In genomic region chrX:13131511-13132137, GRCh38 we compare ENCODE assay signal across 10 cellular contexts.
DNase-seq lines count a peak whose midpoint lies in the region; ATAC-seq and TF ChIP-seq lines count a peak whose summit lies in the region.
"Had no signal": no experiment of that assay in that cellular context is flagged by ENCODE, and none has a peak within 500 bp of the region (broad histone marks: within the 10 kb centered on the region; RNA-seq: fewer than 3 reads in every experiment).

No MANE protein-coding gene starts in this region.

- peaks cover 0 to 6% (median 0%) of the 10 kb centered on the region in 7 donors for H3K9me3 Mint-ChIP-seq in CD4-positive, CD25-positive, alpha-beta regulatory T cell

- H3K36me3 ChIP-seq in CD4-positive, CD25-positive, alpha-beta regulatory T cell (ENCODE audit: control insufficient read depth, insufficient read depth, low read length), result no peaks in the 10 kb centered on the region
- H3K36me3 ChIP-seq in liver (ENCODE audit: control insufficient read depth in 4 of 4, insufficient read depth in 3 of 4, low read depth in 1 of 4, low read length in 3 of 4), result no peaks in the 10 kb centered on the region

- H3K4me1 ChIP-seq in CD4-positive, CD25-positive, alpha-beta regulatory T cell (ENCODE audit: control insufficient read depth, insufficient read depth, low read length, poor library complexity, severe bottlenecking), result peaks cover 4% of the 10 kb centered on the region
- peaks cover under 1 to 15% (median 6%) of the 10 kb centered on the region in 4 donors for H3K4me1 ChIP-seq in liver (ENCODE audit: control insufficient read depth in 4 of 4, insufficient read depth in 4 of 4, low read length in 3 of 4)

- no peak overlapping the region for H3K4me3 ChIP-seq in CD4-positive, CD25-positive, alpha-beta regulatory T cell (ENCODE audit: low read depth, low read length)
- no peak overlapping the region for H3K4me3 ChIP-seq in liver (ENCODE audit: low read depth in 1 of 3, low read length in 3 of 3)

- peak overlapping the region in 1 of 3 donors; percentile 44 for H3K27ac Mint-ChIP-seq in CD4-positive, CD25-positive, alpha-beta regulatory T cell
- H3K27ac Mint-ChIP-seq: progenitor cell of endocrine pancreas had no signal

- TF ChIP-seq CTCF in liver (IDR thresholded peaks at IDR 0.05; ENCODE audit: low read depth, low read length, missing input control), result no peak

- no peak for TF ChIP-seq RAD21 in liver (IDR thresholded peaks at IDR 0.05)

- no peak overlapping the region for H3K9ac ChIP-seq in liver (ENCODE audit: low read depth in 1 of 2, low read length in 2 of 2)

- H3K36me3 Mint-ChIP-seq in CD4-positive, CD25-positive, alpha-beta regulatory T cell, result no peaks in the 10 kb centered on the region

- ATAC-seq in CD4-positive, CD25-positive, alpha-beta regulatory T cell (ENCODE audit: low read depth in 2 of 2), result peak; percentile 39 to 40
- ATAC-seq in HG02852 (IDR thresholded peaks at IDR 0.05; ENCODE audit: unreplicated experiment), result peak; percentile 88

- no peaks in the 10 kb centered on the region for H3K9me3 ChIP-seq in CD4-positive, CD25-positive, alpha-beta regulatory T cell (ENCODE audit: control insufficient read depth in 2 of 2, low read length in 2 of 2)
- no peaks in the 10 kb centered on the region for H3K9me3 ChIP-seq in liver (ENCODE audit: control insufficient read depth in 4 of 4, low read length in 3 of 4)

- H3K27ac ChIP-seq in CD4-positive, CD25-positive, alpha-beta regulatory T cell (ENCODE audit: insufficient read depth, low read length, poor library complexity, severe bottlenecking), result no peak overlapping the region
- H3K27ac ChIP-seq in liver (ENCODE audit: low read depth in 1 of 2, low read length in 2 of 2), result no peak overlapping the region

- no peaks in the 10 kb centered on the region for H3K27me3 Mint-ChIP-seq in CD4-positive, CD25-positive, alpha-beta regulatory T cell
- H3K27me3 Mint-ChIP-seq: progenitor cell of endocrine pancreas had no signal

- peak in 1 of 3 donors; percentile 35 for DNase-seq in CD4-positive, CD25-positive, alpha-beta regulatory T cell
- DNase-seq in SKM-1 treated with dmso at 0.1 percent for 144 hours (lab: John Stamatoyannopoulos, UW; ENCODE audit: unreplicated experiment), result peak; percentile 87
- no peak for DNase-seq in RPMI8226
- no peak for DNase-seq in LoVo (ENCODE audit: low spot score)
- no peak for DNase-seq in NCI-H128 (lab: John Stamatoyannopoulos, UW; ENCODE audit: unreplicated experiment)
- DNase-seq in hepatic stellate cell (ENCODE audit: low spot score), result no peak
- DNase-seq: DMS79 had no signal

- peaks cover 0 to 17% (median 5%) of the 10 kb centered on the region in 4 donors for H3K4me1 Mint-ChIP-seq in CD4-positive, CD25-positive, alpha-beta regulatory T cell

- WGBS in liver, result 85% methylated on average over 3 of the region's 3 CpGs

- no peak overlapping the region for H3K4me3 Mint-ChIP-seq in CD4-positive, CD25-positive, alpha-beta regulatory T cell

- no peaks in the 10 kb centered on the region for H3K27me3 ChIP-seq in CD4-positive, CD25-positive, alpha-beta regulatory T cell (ENCODE audit: control insufficient read depth, insufficient read depth, low read length)
- H3K27me3 ChIP-seq in liver (ENCODE audit: control insufficient read depth in 4 of 4, insufficient read depth in 4 of 4, low read length in 3 of 4), result no peaks in the 10 kb centered on the region

TF ChIP-seq in liver, 16 proteins besides CTCF, POLR2A, EP300 and RAD21:
- no peak for TF ChIP-seq REST (IDR thresholded peaks at IDR 0.05)
- TF ChIP-seq RXRA (IDR thresholded peaks at IDR 0.05), result peak; percentile 7 to 16
